Comparison of ENCODE assay signal across 12 cellular contexts in the genomic region with DNA sequence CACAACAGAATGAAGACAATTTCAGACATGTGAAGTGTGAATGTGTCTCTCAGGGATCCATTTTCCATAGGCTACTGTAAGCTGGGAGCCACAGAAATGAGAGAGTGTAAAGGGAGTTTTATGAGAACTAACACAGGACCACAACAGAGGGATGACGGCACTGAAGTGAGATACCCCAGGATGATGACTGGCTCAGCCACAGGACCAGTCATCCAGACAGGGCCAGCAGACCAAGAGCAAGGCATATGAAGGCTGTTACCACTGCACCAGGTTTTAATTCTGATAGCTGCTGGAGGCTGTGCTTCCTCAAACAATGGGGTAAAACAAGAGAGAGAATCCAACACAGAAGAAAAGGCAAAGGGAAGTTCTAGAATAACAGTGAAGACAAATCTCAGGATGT.
A peak's percentile ranks its signal among the peaks of the same experiment; 100 is the strongest.
DNase-seq lines count a peak whose midpoint lies in the region; ATAC-seq and TF ChIP-seq lines count a peak whose summit lies in the region.
"Had no signal": no experiment of that assay in that cellular context is flagged by ENCODE, and none has a peak within 500 bp of the region (broad histone marks: within the 10 kb centered on the region; RNA-seq: fewer than 3 reads in every experiment).

No MANE protein-coding gene starts in this region.

- H3K27me3 Mint-ChIP-seq in activated B cell treated with CpG ODN at 0.5 μM for 24 hours: no peaks in the 10 kb centered on the region
- H3K27me3 Mint-ChIP-seq in dendritic cell treated with granulocyte-macrophage colony-stimulating factor and Interleukin-4, amounts not matched to agents 40 ng/mL and 50 ng/mL, for 4 days: no peaks in the 10 kb centered on the region

- peak overlapping the region; percentile 62 for H3K27ac Mint-ChIP-seq in activated B cell treated with CpG ODN at 0.5 μM for 24 hours
- peak overlapping the region; percentile 4 for H3K27ac Mint-ChIP-seq in dendritic cell treated with granulocyte-macrophage colony-stimulating factor and Interleukin-4, amounts not matched to agents 40 ng/mL and 50 ng/mL, for 4 days
- H3K27ac Mint-ChIP-seq: nephron had no signal

- no peaks in the 10 kb centered on the region for H3K27me3 ChIP-seq in BLaER1
- H3K27me3 ChIP-seq: testis had no signal

- CTCF ChIA-PET in activated B cell treated with CpG ODN at 0.5 μM for 24 hours (lab: Charles Lee): interaction anchor here (1.5 kb wide), 1 partner anchor 93 kb away, joined by 6 read pairs; no protein-coding TSS in a partner anchor

- no peak overlapping the region for H3K4me3 Mint-ChIP-seq in activated B cell treated with CpG ODN at 0.5 μM for 24 hours
- H3K4me3 Mint-ChIP-seq in dendritic cell treated with granulocyte-macrophage colony-stimulating factor and Interleukin-4, amounts not matched to agents 40 ng/mL and 50 ng/mL, for 4 days: no peak overlapping the region
- H3K4me3 Mint-ChIP-seq: nephron had no signal

- intact Hi-C loops in activated B cell treated with CpG ODN at 0.5 μM for 24 hours (cut with micrococcal nuclease): no loop called here
- intact Hi-C loops in dendritic cell treated with granulocyte-macrophage colony-stimulating factor and Interleukin-4, amounts not matched to agents 40 ng/mL and 50 ng/mL, for 4 days (cut with micrococcal nuclease): no loop called here

- H3K9ac ChIP-seq in BLaER1: 0 out of 2 replicates have a peak overlapping the region, but pooled peaks have one; percentile 15

- H3K27ac ChIP-seq in BLaER1: peak overlapping the region; percentile 30; the same call in 1 of the 2 replicates
- H3K27ac ChIP-seq: testis had no signal

- peak; percentile 75 for ATAC-seq in GM19043 (IDR thresholded peaks at IDR 0.05; ENCODE audit: low read depth, unreplicated experiment)
- peak; percentile 66 for ATAC-seq in activated B cell treated with CpG ODN at 0.5 μM for 24 hours (ENCODE audit: low read depth)

- peaks cover 58% of the 10 kb centered on the region for H3K36me3 Mint-ChIP-seq in activated B cell treated with CpG ODN at 0.5 μM for 24 hours (ENCODE audit: low read depth)
- no peaks in the 10 kb centered on the region for H3K36me3 Mint-ChIP-seq in dendritic cell treated with granulocyte-macrophage colony-stimulating factor and Interleukin-4, amounts not matched to agents 40 ng/mL and 50 ng/mL, for 4 days (ENCODE audit: low read depth)

- no peak for TF ChIP-seq CTCF in activated B cell treated with CpG ODN at 0.5 μM for 24 hours (IDR thresholded peaks at IDR 0.05)

- peak overlapping the region; percentile 44 for H3K4me2 ChIP-seq in BLaER1

- peaks cover 4% of the 10 kb centered on the region for H3K9me3 Mint-ChIP-seq in activated B cell treated with CpG ODN at 0.5 μM for 24 hours
- H3K9me3 Mint-ChIP-seq in dendritic cell treated with granulocyte-macrophage colony-stimulating factor and Interleukin-4, amounts not matched to agents 40 ng/mL and 50 ng/mL, for 4 days: no peaks in the 10 kb centered on the region

- H4K20me1 ChIP-seq in BLaER1: peaks cover 29% of the 10 kb centered on the region; the same call in 1 of the 2 replicates

- H3K4me1 ChIP-seq in BLaER1: peaks cover 24% of the 10 kb centered on the region

- no peak for DNase-seq in activated B cell treated with CpG ODN at 0.5 μM for 24 hours
- no peak for DNase-seq in amniotic stem cell (lab: John Stamatoyannopoulos, UW)
- DNase-seq in ureter (ENCODE audit: low spot score): no peak
- DNase-seq in DMS153 (lab: John Stamatoyannopoulos, UW): no peak
- no peak for DNase-seq in NK-92 treated with Interleukin-12 subunit alpha and Interleukin-12 subunit beta, amount 100 ng/mL, for 24 hours (lab: John Stamatoyannopoulos, UW)
- DNase-seq: NCI-H748 treated with DMSO at 0.1 percent for 48 hours, T1000, testis had no signal

- POLR2A ChIA-PET in activated B cell treated with CpG ODN at 0.5 μM for 24 hours (lab: Charles Lee): interaction anchor here (0.9 kb wide), 1 partner anchor 87 kb away, joined by 3 read pairs; no protein-coding TSS in a partner anchor

- H3K36me3 ChIP-seq in BLaER1: peaks cover 80% of the 10 kb centered on the region

- no peak overlapping the region for H3K4me3 ChIP-seq in BLaER1
- H3K4me3 ChIP-seq: testis had no signal

- H3K4me1 Mint-ChIP-seq in activated B cell treated with CpG ODN at 0.5 μM for 24 hours: peaks cover 59% of the 10 kb centered on the region
- peaks cover 35% of the 10 kb centered on the region for H3K4me1 Mint-ChIP-seq in dendritic cell treated with granulocyte-macrophage colony-stimulating factor and Interleukin-4, amounts not matched to agents 40 ng/mL and 50 ng/mL, for 4 days (ENCODE audit: low read depth)
- H3K4me1 Mint-ChIP-seq: nephron had no signal

- H3K9me3 ChIP-seq in BLaER1: peaks cover 56% of the 10 kb centered on the region
- H3K9me3 ChIP-seq: testis had no signal
